In the genomic region with DNA sequence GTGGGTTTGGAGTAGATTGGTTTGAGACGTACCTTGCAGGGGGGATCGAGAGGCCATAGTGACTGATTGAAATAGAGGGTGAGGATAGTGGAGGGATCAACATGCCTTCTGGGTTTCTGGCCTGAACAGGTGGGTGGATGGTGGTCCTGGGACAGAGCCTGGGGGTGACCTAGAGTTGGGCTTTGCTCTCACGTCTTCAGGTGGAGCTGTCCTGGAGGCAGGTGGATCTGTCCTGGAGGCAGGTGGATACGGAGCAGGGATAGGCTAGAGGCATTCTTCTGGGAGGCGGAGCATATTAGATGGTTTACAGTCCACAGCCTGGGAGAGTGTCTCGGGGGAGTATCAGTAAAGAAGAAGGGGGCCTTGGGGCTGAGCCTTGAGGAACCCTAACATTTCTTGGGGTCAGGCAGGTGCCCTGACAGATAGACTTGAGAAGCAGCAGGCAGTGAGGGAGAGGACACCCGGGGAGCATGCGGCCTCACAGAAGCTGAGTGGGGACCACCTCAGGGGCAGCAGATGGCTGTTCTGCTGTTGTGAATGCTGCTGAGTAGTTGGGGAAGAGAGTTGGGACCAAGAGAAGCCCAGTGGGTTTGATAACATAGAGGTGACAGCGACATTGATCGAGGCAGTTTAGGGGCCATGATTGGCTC, we compare ENCODE assay signal across 10 cellular contexts. TPM values are rescaled to one million over a fixed set of nuclear protein-coding genes. Genes with fewer than 3 reads are reported as not detected.
DNase-seq lines count a peak whose midpoint lies in the region; ATAC-seq, FAIRE-seq and TF ChIP-seq lines count a peak whose summit lies in the region.
"Had no signal": no experiment of that assay in that cellular context is flagged by ENCODE, and none has a peak within 500 bp of the region (broad histone marks: within the 10 kb centered on the region; RNA-seq: fewer than 3 reads in every experiment).

No MANE protein-coding gene starts in this region.

- no peaks in the 10 kb centered on the region for H3K27me3 ChIP-seq in IMR-90 (ENCODE audit: control insufficient read depth, insufficient read depth, low read length)
- H3K27me3 ChIP-seq in breast epithelium, result no peaks in the 10 kb centered on the region

- peaks cover 25 to 64% of the 10 kb centered on the region in 2 experiments for H3K79me1 ChIP-seq in IMR-90 (ENCODE audit: low read depth in 1 of 2, low read length in 2 of 2)

- peak overlapping the region; percentile 52 for H3K27ac Mint-ChIP-seq in mesothelial cell of epicardium

- 0 out of 2 replicates have a peak overlapping the region, but pooled peaks have one; percentile 39 for H3K23ac ChIP-seq in IMR-90 (ENCODE audit: low read depth, low read length)

- TF ChIP-seq CTCF in A549 (IDR thresholded peaks at IDR 0.05) (no peak), IMR-90 (conservative IDR thresholded peaks at IDR 0.05; ENCODE audit: low read depth, low read length) (no peak), breast epithelium (IDR thresholded peaks at IDR 0.05) (no peak), mesothelial cell of epicardium (IDR thresholded peaks at IDR 0.05; ENCODE audit: unreplicated experiment) (no peak), GM10266 (IDR thresholded peaks at IDR 0.05; ENCODE audit: control insufficient read depth, insufficient read depth, low read depth, missing control alignments) (no peak)

- dilution Hi-C loops in IMR-90 (cut with HindIII; ENCODE audit: low sequenced_read_pairs, unreplicated experiment), result no loop called here

- H4K91ac ChIP-seq in IMR-90 (ENCODE audit: insufficient read depth, low read depth, low read length), result no peak overlapping the region

- H3K36me3 ChIP-seq in IMR-90 (ENCODE audit: control insufficient read depth, insufficient read depth, low read length) (peaks cover 20% of the 10 kb centered on the region), breast epithelium (no peaks in the 10 kb centered on the region)

- no peak overlapping the region; the same call in 1 of the 2 replicates for H3K9ac ChIP-seq in IMR-90 (ENCODE audit: low read depth, low read length)

- CTCF ChIA-PET in A549 (lab: Yijun Ruan, JAX) (interaction anchor here (0.8 to 3.9 kb wide), 5 partner anchors 9 to 263 kb away, joined by 3 to 35 read pairs (median 3); no protein-coding TSS in a partner anchor), IMR-90 (lab: Yijun Ruan, JAX) (no interaction called here)

- H3K18ac ChIP-seq in IMR-90 (ENCODE audit: low read depth, low read length), result no peak overlapping the region

- DNase-seq in A549 (ENCODE audit: low read depth in 1 of 2, low spot score in 1 of 2) (no peak), IMR-90 (no peak), breast epithelium (ENCODE audit: low spot score in 2 of 2) (no peak), mesothelial cell of epicardium (ENCODE audit: low spot score in 2 of 2, unreplicated experiment in 2 of 2) (no peak), GM10266 (ENCODE audit: extremely low spot score) (no peak)
- DNase-seq: DMS53, NCI-H2171 had no signal

- no peak overlapping the region for H4K5ac ChIP-seq in IMR-90 (ENCODE audit: low read depth, low read length)

- TF ChIP-seq POLR2A in A549 (IDR thresholded peaks at IDR 0.05; ENCODE audit: low read length) (no peak), IMR-90 (IDR thresholded peaks at IDR 0.05; ENCODE audit: low read depth, low read length) (no peak), breast epithelium (IDR thresholded peaks at IDR 0.05) (no peak)

- H4K20me1 ChIP-seq in IMR-90 (ENCODE audit: insufficient read depth, low read length), result peaks cover 13% of the 10 kb centered on the region

- H2BK15ac ChIP-seq in IMR-90 (ENCODE audit: low read depth, low read length), result no peak overlapping the region

- ATAC-seq in A549 (no peak), IMR-90 (ENCODE audit: low read depth) (no peak), HG02763 (IDR thresholded peaks at IDR 0.05; ENCODE audit: unreplicated experiment) (no peak), GM21528 (IDR thresholded peaks at IDR 0.05; ENCODE audit: low FRiP score, unreplicated experiment) (no peak), HG03571 (IDR thresholded peaks at IDR 0.05; ENCODE audit: unreplicated experiment) (no peak)

- H3K56ac ChIP-seq in IMR-90 (ENCODE audit: extremely low read depth, insufficient read depth, low read length), result no peak overlapping the region

- H3K4me3 ChIP-seq in A549 (peak overlapping the region; percentile 82), IMR-90 (ENCODE audit: insufficient read depth, low read depth, low read length) (no peak overlapping the region), breast epithelium (peak overlapping the region in 2 of 3 donors; percentile 87 to 97)

- in situ Hi-C loops in IMR-90 (cut with MboI; ENCODE audit: low sequenced_read_pairs), result no loop called here

- no peak overlapping the region for H2BK5ac ChIP-seq in IMR-90 (ENCODE audit: low read depth, low read length, poor library complexity, severe bottlenecking)

- peak overlapping the region; percentile 59 for H2AK9ac ChIP-seq in IMR-90 (replicated peaks; ENCODE audit: low read depth, low read length, poor library complexity)

- intact Hi-C loops in IMR-90 (cut with micrococcal nuclease), result no loop called here
- intact Hi-C loops in breast epithelium (cut with DNase I; ENCODE audit: low total_unique reads), result no loop called here

- H2BK20ac ChIP-seq in IMR-90 (ENCODE audit: low read depth, low read length), result no peak overlapping the region

- no peak overlapping the region for H3K14ac ChIP-seq in IMR-90 (replicated peaks; ENCODE audit: low read depth, low read length)

- H3K4ac ChIP-seq in IMR-90 (ENCODE audit: low read depth, low read length), result no peak overlapping the region; the same call in 1 of the 2 replicates

- H3K27ac ChIP-seq in A549, result no peak overlapping the region
- H3K27ac ChIP-seq in IMR-90 (ENCODE audit: insufficient read depth, low read length), result no peak overlapping the region
- H3K27ac ChIP-seq in breast epithelium, result no peak overlapping the region

- H3K9me1 ChIP-seq in IMR-90 (ENCODE audit: insufficient read depth, low read length), result peaks cover 19% of the 10 kb centered on the region; the same call in 1 of the 2 replicates

- peaks cover 31% of the 10 kb centered on the region for H3K4me1 Mint-ChIP-seq in mesothelial cell of epicardium

- no peaks in the 10 kb centered on the region for H3K9me3 Mint-ChIP-seq in mesothelial cell of epicardium

- no peak for TF ChIP-seq RAD21 in A549 (conservative IDR thresholded peaks at IDR 0.05 in 1 of 2, IDR thresholded peaks at IDR 0.05 in 1 of 2)
- no peak for TF ChIP-seq RAD21 in IMR-90 (IDR thresholded peaks at IDR 0.05; ENCODE audit: low read length)

- H3K4me3 Mint-ChIP-seq in mesothelial cell of epicardium, result peak overlapping the region; percentile 92

- H4K8ac ChIP-seq in IMR-90 (ENCODE audit: low read depth in 2 of 2, low read length in 2 of 2), result no peak overlapping the region

- POLR2A ChIA-PET in A549 (lab: Yijun Ruan, JAX) (interaction anchor here (1.1 kb wide), 1 partner anchor 22 kb away, joined by 4 read pairs; no protein-coding TSS in a partner anchor), IMR-90 (lab: Charles Lee; ENCODE audit: unreplicated experiment) (no interaction called here)

- H2AFZ ChIP-seq in IMR-90 (replicated peaks; ENCODE audit: low read length, poor library complexity), result no peak overlapping the region

- no TSS peak for BruUV-seq in IMR-90 (replicated peaks; lab: Mats Ljungman, UMichigan)

- no peaks in the 10 kb centered on the region for H3K27me3 Mint-ChIP-seq in mesothelial cell of epicardium (ENCODE audit: low read depth)

- H3K4me2 ChIP-seq in A549, result peak overlapping the region; percentile 99
- H3K4me2 ChIP-seq in IMR-90 (ENCODE audit: low read depth, low read length), result peak overlapping the region; percentile 92; the same call in 1 of the 2 replicates

- peaks cover 4% of the 10 kb centered on the region for H3K36me3 Mint-ChIP-seq in mesothelial cell of epicardium

- FAIRE-seq in A549 (lab: Jason Lieb, UNC), result no peak

- H3K4me1 ChIP-seq in A549 (peaks cover 23% of the 10 kb centered on the region), IMR-90 (ENCODE audit: control insufficient read depth, insufficient read depth, low read length) (peaks cover 15% of the 10 kb centered on the region), breast epithelium (peaks cover 22 to 24% of the 10 kb centered on the region in 2 donors)

- H3K9me3 ChIP-seq in A549 (no peaks in the 10 kb centered on the region), IMR-90 (ENCODE audit: control insufficient read depth, insufficient read depth, low read length) (no peaks in the 10 kb centered on the region), breast epithelium (no peaks in the 10 kb centered on the region)

- TF ChIP-seq EP300 in A549 (IDR thresholded peaks at IDR 0.05), result no peak

- WGBS in A549 (ENCODE audit: missing lambda C conversion rate), result 92% methylated on average over 10 of the region's 10 CpGs
- WGBS in IMR-90 (ENCODE audit: extremely low coverage in 2 of 2, insufficient read length in 1 of 2), 2 experiments, result 85% methylated on average over 7 of the region's 10 CpGs; no CpG with 5 or more reads in 1 of the 2 experiments

- no peak overlapping the region for H2AK5ac ChIP-seq in IMR-90 (ENCODE audit: low read depth, low read length)

- no peak overlapping the region for H2BK120ac ChIP-seq in IMR-90 (ENCODE audit: low read depth, low read length)

RNA-seq across cellular contexts. Expression of a gene that starts 1.6 kb away (rescaled TPM):
- polyA plus RNA-seq in A549 (2011; rRNA removed) (8.4 and 9.5 TPM in 2 replicates), A549 (2017; fragmentation: RNase III; extraction: RNeasy Plus Mini Kit Qiagen cat#74134 plus additional on column Dnase treatment) (15.8 to 17.7 TPM (median 15.9 TPM) in 3 replicates), IMR-90 (2012; rRNA removed) (20.9 and 27.4 TPM in 2 replicates)
- polyA plus RNA-seq in A549 (2012; cell fraction: cytosol; rRNA removed), result 29.9 and 35.6 TPM in 2 replicates
- polyA plus RNA-seq in A549 (2012; cell fraction: nucleus; rRNA removed), result 89.6 and 119 TPM in 2 replicates
- polyA minus RNA-seq in A549 (2011; rRNA and poly(A)+ RNA removed), result 7.1 and 8.4 TPM in 2 replicates
- total RNA-seq in IMR-90 (2012; rRNA removed) (5.6 and 6.3 TPM in 2 replicates), breast epithelium (10 to 100 TPM; 17.0 to 26.2 (median 25.5) TPM), mesothelial cell of epicardium (58.3 to 60.3 TPM (median 58.6 TPM) in 3 replicates)
- 11.6 and 19.3 TPM in 2 replicates for polyA plus RNA-seq in IMR-90 (2012; cell fraction: cytosol; rRNA removed)
- polyA plus RNA-seq in IMR-90 (2012; cell fraction: nucleus; rRNA removed; ENCODE audit: low replicate concordance), result 72.5 and 181 TPM in 2 replicates

RNA-seq across cellular contexts. Expression of a gene that starts 19.8 kb away (rescaled TPM):
- polyA plus RNA-seq in A549 (2011; rRNA removed) (9.2 and 20.0 TPM in 2 replicates), A549 (2017; fragmentation: RNase III; extraction: RNeasy Plus Mini Kit Qiagen cat#74134 plus additional on column Dnase treatment) (23.7 to 26.4 TPM (median 26.3 TPM) in 3 replicates), IMR-90 (2012; rRNA removed) (15.9 and 18.7 TPM in 2 replicates)
- polyA plus RNA-seq in A549 (2012; cell fraction: cytosol; rRNA removed), result 20.3 and 33.9 TPM in 2 replicates
- 87.4 and 124 TPM in 2 replicates for polyA plus RNA-seq in A549 (2012; cell fraction: nucleus; rRNA removed)
- 24.9 and 34.2 TPM in 2 replicates for polyA minus RNA-seq in A549 (2011; rRNA and poly(A)+ RNA removed)
- total RNA-seq in IMR-90 (2012; rRNA removed) (3.8 and 3.9 TPM in 2 replicates), breast epithelium (10 to 100 TPM; 22.4 to 57.9 (median 42.3) TPM), mesothelial cell of epicardium (26.4 to 28.3 TPM (median 28.3 TPM) in 3 replicates)
- polyA plus RNA-seq in IMR-90 (2012; cell fraction: cytosol; rRNA removed), result 10.5 and 25.6 TPM in 2 replicates
- polyA plus RNA-seq in IMR-90 (2012; cell fraction: nucleus; rRNA removed; ENCODE audit: low replicate concordance), result 31.4 and 92.4 TPM in 2 replicates

RNA-seq across cellular contexts. Expression of a gene that starts 28.0 kb away (rescaled TPM):
- polyA plus RNA-seq in A549 (2011; rRNA removed) (11.8 and 14.3 TPM in 2 replicates), A549 (2017; fragmentation: RNase III; extraction: RNeasy Plus Mini Kit Qiagen cat#74134 plus additional on column Dnase treatment) (5.2 to 5.8 TPM (median 5.6 TPM) in 3 replicates), IMR-90 (2012; rRNA removed) (3.3 TPM in 2 replicates)
- 6.8 and 8.6 TPM in 2 replicates for polyA plus RNA-seq in A549 (2012; cell fraction: cytosol; rRNA removed)
- polyA plus RNA-seq in A549 (2012; cell fraction: nucleus; rRNA removed), result 7.9 and 8.2 TPM in 2 replicates
- polyA minus RNA-seq in A549 (2011; rRNA and poly(A)+ RNA removed), result 5.4 and 6.1 TPM in 2 replicates
- total RNA-seq in IMR-90 (2012; rRNA removed) (1.1 and 2.5 TPM in 2 replicates), breast epithelium (1 to 10 TPM; 5.9 to 8.8 (median 6.9) TPM), mesothelial cell of epicardium (4.3 to 6.2 TPM (median 5.9 TPM) in 3 replicates)
- 3.0 and 3.2 TPM in 2 replicates for polyA plus RNA-seq in IMR-90 (2012; cell fraction: cytosol; rRNA removed)
- 2.6 and 5.3 TPM in 2 replicates for polyA plus RNA-seq in IMR-90 (2012; cell fraction: nucleus; rRNA removed; ENCODE audit: low replicate concordance)

RNA-seq across cellular contexts. Expression of a gene that starts 30.3 kb away (rescaled TPM):
- polyA plus RNA-seq in A549 (2011; rRNA removed), result 16.5 and 18.9 TPM in 2 replicates
- 19.6 and 22.0 TPM in 2 replicates for polyA plus RNA-seq in A549 (2012; cell fraction: cytosol; rRNA removed)
- polyA plus RNA-seq in A549 (2012; cell fraction: nucleus; rRNA removed), result 52.7 and 56.8 TPM in 2 replicates
- 10.6 to 13.4 TPM (median 12.0 TPM) in 3 replicates for polyA plus RNA-seq in A549 (2017; fragmentation: RNase III; extraction: RNeasy Plus Mini Kit Qiagen cat#74134 plus additional on column Dnase treatment)
- polyA minus RNA-seq in A549 (2011; rRNA and poly(A)+ RNA removed), result 42.4 and 55.2 TPM in 2 replicates
- total RNA-seq in IMR-90 (2012; rRNA removed), result 2.9 and 3.3 TPM in 2 replicates
- 4.1 and 5.5 TPM in 2 replicates for polyA plus RNA-seq in IMR-90 (2012; rRNA removed)
- 2.3 and 2.6 TPM in 2 replicates for polyA plus RNA-seq in IMR-90 (2012; cell fraction: cytosol; rRNA removed)
- polyA plus RNA-seq in IMR-90 (2012; cell fraction: nucleus; rRNA removed; ENCODE audit: low replicate concordance), result 16.4 and 17.5 TPM in 2 replicates
- 10 to 100 TPM; 13.0 to 32.8 (median 19.0) TPM for total RNA-seq in breast epithelium
- total RNA-seq in mesothelial cell of epicardium, result 25.9 to 29.8 TPM (median 27.3 TPM) in 3 replicates

RNA-seq across cellular contexts. Expression of a gene that starts 37.1 kb away (rescaled TPM):
- polyA plus RNA-seq in A549 (2011; rRNA removed) (0.65 and 1.3 TPM in 2 replicates), A549 (2017; fragmentation: RNase III; extraction: RNeasy Plus Mini Kit Qiagen cat#74134 plus additional on column Dnase treatment) (0.79 to 1.0 TPM (median 0.90 TPM) in 3 replicates), IMR-90 (2012; rRNA removed) (0.31 and 0.42 TPM in 2 replicates)
- polyA plus RNA-seq in A549 (2012; cell fraction: cytosol; rRNA removed), result 1.2 and 1.6 TPM in 2 replicates
- polyA plus RNA-seq in A549 (2012; cell fraction: nucleus; rRNA removed), result 9.5 and 11.4 TPM in 2 replicates
- polyA minus RNA-seq in A549 (2011; rRNA and poly(A)+ RNA removed), result 0.70 and 1.1 TPM in 2 replicates
- total RNA-seq in IMR-90 (2012; rRNA removed) (0.28 TPM in 1 of 2 replicates, not detected in the other), breast epithelium (1 to 10 TPM; 1.6 to 4.7 (median 2.6) TPM), mesothelial cell of epicardium (5.4 to 6.0 TPM (median 6.0 TPM) in 3 replicates)
- polyA plus RNA-seq in IMR-90 (2012; cell fraction: cytosol; rRNA removed), result 0.08 and 0.20 TPM in 2 replicates
- 1.8 and 5.2 TPM in 2 replicates for polyA plus RNA-seq in IMR-90 (2012; cell fraction: nucleus; rRNA removed; ENCODE audit: low replicate concordance)
